Comparison of ENCODE assay signal across 11 cellular contexts in the genomic region with DNA sequence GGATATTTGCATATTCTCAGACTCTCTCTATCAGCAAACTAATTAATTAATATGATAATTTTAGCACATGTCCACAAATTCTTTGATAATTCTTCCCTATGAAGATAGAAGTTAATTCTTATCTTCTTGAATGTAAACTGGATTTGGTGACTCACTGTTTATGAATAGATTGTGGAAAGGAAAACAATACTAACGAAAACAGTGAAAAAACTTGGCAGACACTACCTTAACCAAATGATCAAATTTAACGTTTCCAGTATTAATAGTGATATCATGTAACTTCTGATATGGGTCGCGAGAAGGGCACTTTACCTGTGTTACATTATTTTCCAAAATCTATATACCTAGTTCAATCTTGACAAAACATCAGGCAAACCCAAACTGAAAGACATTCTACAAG.
"Had no signal": no experiment of that assay in that cellular context is flagged by ENCODE, and none has a peak within 500 bp of the region (broad histone marks: within the 10 kb centered on the region; RNA-seq: fewer than 3 reads in every experiment).

No MANE protein-coding gene starts in this region.

- ATAC-seq: GM23338, HCT116 had no signal

- DNase-seq: GM23248, GOT3, H7, H9, HCEC 1CT, HFFc6 had no signal

- H3K27ac ChIP-seq: GM23248 had no signal

- H3K36me3 ChIP-seq: HAP-1 had no signal

- H3K4me3 ChIP-seq: GM23248, GM23338, HAP-1 had no signal

- H3K9me3 ChIP-seq: HAP-1 had no signal

- FAIRE-seq: H1, H54 had no signal

- H3K4me1 ChIP-seq: HAP-1 had no signal
